ENCODE assay signal across 8 cellular contexts in genomic region chr11:76750746-76751145, GRCh38.
"Had no signal": no experiment of that assay in that cellular context is flagged by ENCODE, and none has a peak within 500 bp of the region (broad histone marks: within the 10 kb centered on the region; RNA-seq: fewer than 3 reads in every experiment).

No MANE protein-coding gene starts in this region.

- DNase-seq: GM23248, GOT3, H9, HCEC 1CT, KG1 had no signal

- H3K9me3 Mint-ChIP-seq: H9 had no signal

- H3K9ac ChIP-seq: GM23248 had no signal

- FAIRE-seq: H54, HTR-8/SVneo, K562 had no signal

- ATAC-seq: K562 had no signal

- H3K4me3 Mint-ChIP-seq: H9 had no signal

- H3K27ac ChIP-seq: GM23248 had no signal

- H2AFZ ChIP-seq: GM23248 had no signal

- H3K4me3 ChIP-seq: GM23248, K562 had no signal
